In the genomic region with DNA sequence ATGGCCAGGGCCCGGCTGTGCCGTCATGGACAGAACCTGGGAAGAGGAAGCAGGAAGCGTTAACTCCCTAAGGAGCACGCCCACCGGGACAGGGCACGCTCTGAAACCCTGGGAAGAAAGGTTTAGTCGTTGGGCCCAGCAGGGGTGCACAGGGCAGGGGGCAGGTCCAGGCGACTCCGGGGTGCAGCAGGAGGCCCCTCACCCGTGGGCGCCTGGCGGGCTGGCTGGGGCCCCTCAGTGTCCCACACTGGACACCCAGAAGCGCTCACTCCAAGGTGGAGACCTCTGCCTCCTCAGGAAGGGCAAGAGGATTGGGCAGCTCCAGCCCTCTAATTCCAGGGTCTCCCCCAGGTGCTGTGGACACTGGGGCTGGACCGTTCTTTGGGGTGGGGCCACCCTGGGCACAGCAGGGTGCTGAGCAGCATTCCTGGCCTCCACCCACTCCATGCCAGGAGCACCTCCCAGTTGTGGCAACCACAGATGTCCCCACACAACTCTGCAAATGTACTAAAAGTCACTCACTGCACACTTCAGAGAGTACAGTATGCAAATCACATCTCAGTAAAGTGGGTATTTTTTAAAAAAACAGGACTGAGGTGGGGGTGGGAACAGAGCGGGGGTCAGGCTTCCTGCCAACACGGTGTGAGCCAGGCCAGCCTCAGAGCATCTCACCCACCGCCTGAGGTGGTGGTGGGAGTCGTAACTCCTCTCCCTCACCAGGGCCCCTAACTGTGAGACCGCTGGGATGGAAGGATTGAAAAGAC, we compare ENCODE assay signal across 16 cellular contexts. TPM values are rescaled to one million over a fixed set of nuclear protein-coding genes. Genes with fewer than 3 reads are reported as not detected.
A peak's percentile ranks its signal among the peaks of the same experiment; 100 is the strongest.
DNase-seq lines count a peak whose midpoint lies in the region; ATAC-seq, FAIRE-seq and TF ChIP-seq lines count a peak whose summit lies in the region.
"Had no signal": no experiment of that assay in that cellular context is flagged by ENCODE, and none has a peak within 500 bp of the region (broad histone marks: within the 10 kb centered on the region; RNA-seq: fewer than 3 reads in every experiment).

No MANE protein-coding gene starts in this region.

- H3K36me3 ChIP-seq in Karpas-422 (ENCODE audit: insufficient read depth, low read length), result no peaks in the 10 kb centered on the region
- peaks cover 14% of the 10 kb centered on the region for H3K36me3 ChIP-seq in bronchial epithelial cell (ENCODE audit: control insufficient read depth, insufficient read depth, low read length)
- H3K36me3 ChIP-seq in sigmoid colon, result peaks cover 17 to 67% (median 49%) of the 10 kb centered on the region in 4 donors
- H3K36me3 ChIP-seq in lower lobe of right lung, result peaks cover 53% of the 10 kb centered on the region
- H3K36me3 ChIP-seq: BE2C had no signal

- H3K9me3 ChIP-seq in Karpas-422 (ENCODE audit: low read length) (no peaks in the 10 kb centered on the region), sigmoid colon (no peaks in the 10 kb centered on the region), lower lobe of right lung (no peaks in the 10 kb centered on the region)
- H3K9me3 ChIP-seq: BE2C, suprapubic skin had no signal

- no peak for TF ChIP-seq CTCF in bronchial epithelial cell (IDR thresholded peaks at IDR 0.05; ENCODE audit: insufficient read depth, low read length, severe bottlenecking)
- TF ChIP-seq CTCF in sigmoid colon (IDR thresholded peaks at IDR 0.05), result no peak
- TF ChIP-seq CTCF in lower lobe of right lung (IDR thresholded peaks at IDR 0.05), result no peak

- intact Hi-C loops in sigmoid colon (cut with DNase I) (loop anchor here (5.0 kb wide), 1 partner anchor 97 kb away; a partner anchor contains a TSS), lower lobe of right lung (cut with DNase I) (no loop called here)

- peak overlapping the region; percentile 61 for H3K27ac ChIP-seq in Karpas-422 (ENCODE audit: low read length)
- H3K27ac ChIP-seq in sigmoid colon, result peak overlapping the region in 3 of 4 donors; percentile 99 to 100 (median 100)
- no peak overlapping the region for H3K27ac ChIP-seq in lower lobe of right lung
- H3K27ac ChIP-seq: GM23248, hepatocyte, suprapubic skin had no signal

- peaks cover 19% of the 10 kb centered on the region; the same call in 1 of the 2 replicates for H4K20me1 ChIP-seq in Karpas-422 (ENCODE audit: insufficient read depth, low read depth, low read length)

- H3K4me2 ChIP-seq in Karpas-422 (ENCODE audit: low read depth, low read length, poor library complexity, severe bottlenecking), result peak overlapping the region; percentile 79
- H3K4me2 ChIP-seq: hepatocyte had no signal

- TF ChIP-seq EP300 in sigmoid colon (IDR thresholded peaks at IDR 0.05), result no peak

- H3K9ac ChIP-seq in Karpas-422 (ENCODE audit: low read length), result peak overlapping the region; percentile 69
- H3K9ac ChIP-seq: GM23248 had no signal

- ATAC-seq in lower lobe of right lung, result no peak
- ATAC-seq in GM19351 (IDR thresholded peaks at IDR 0.05; ENCODE audit: unreplicated experiment), result no peak
- no peak for ATAC-seq in HG02798 (IDR thresholded peaks at IDR 0.05; ENCODE audit: poor library complexity, unreplicated experiment)

- peak overlapping the region; percentile 60 for H3K4me3 ChIP-seq in Karpas-422 (ENCODE audit: low read length)
- no peak overlapping the region for H3K4me3 ChIP-seq in bronchial epithelial cell (ENCODE audit: low read depth, low read length)
- no peak overlapping the region for H3K4me3 ChIP-seq in sigmoid colon
- no peak overlapping the region for H3K4me3 ChIP-seq in lower lobe of right lung
- H3K4me3 ChIP-seq: GM23248, hepatocyte, lung, suprapubic skin had no signal

- DNase-seq in GM12891 (ENCODE audit: insufficient read length, low spot score) (no peak), Karpas-422 (peak; percentile 84), bronchial epithelial cell (ENCODE audit: low read depth) (no peak), sigmoid colon (no peak), lower lobe of right lung (no peak)
- DNase-seq: NCI-H2029 treated with DMSO at 0.1 percent for 48 hours, SHP77 treated with DMSO at 0.1 percent for 48 hours had no signal

- 86% methylated on average over 19 of the region's 19 CpGs for WGBS in sigmoid colon, 2 donors

- peak overlapping the region; percentile 44; the same call in 1 of the 2 replicates for H2AFZ ChIP-seq in Karpas-422 (ENCODE audit: low read length)
- H2AFZ ChIP-seq: GM23248, hepatocyte had no signal

- TF ChIP-seq POLR2A in GM12891 (IDR thresholded peaks at IDR 0.05; ENCODE audit: low read depth, low read length), result no peak
- TF ChIP-seq POLR2A in sigmoid colon (IDR thresholded peaks at IDR 0.05), result no peak

- H3K27me3 ChIP-seq in Karpas-422 (ENCODE audit: low read length), result no peaks in the 10 kb centered on the region
- no peaks in the 10 kb centered on the region for H3K27me3 ChIP-seq in bronchial epithelial cell (ENCODE audit: control insufficient read depth, insufficient read depth, low read length)
- no peaks in the 10 kb centered on the region for H3K27me3 ChIP-seq in sigmoid colon
- H3K27me3 ChIP-seq in lower lobe of right lung (ENCODE audit: low read depth), result no peaks in the 10 kb centered on the region
- H3K27me3 ChIP-seq: BE2C, hepatocyte, suprapubic skin had no signal

- H3K79me2 ChIP-seq in Karpas-422 (ENCODE audit: low read length), result no peaks in the 10 kb centered on the region

- peaks cover 21% of the 10 kb centered on the region for H3K4me1 ChIP-seq in Karpas-422 (ENCODE audit: low read length)
- peaks cover 0 to 47% (median 45%) of the 10 kb centered on the region in 4 donors for H3K4me1 ChIP-seq in sigmoid colon
- H3K4me1 ChIP-seq in lower lobe of right lung, result peaks cover 8% of the 10 kb centered on the region
- H3K4me1 ChIP-seq: BE2C had no signal

- H3K9me2 ChIP-seq in Karpas-422 (replicated peaks; ENCODE audit: insufficient read depth, low read length), result no peaks in the 10 kb centered on the region

- FAIRE-seq in GM12891 (lab: Jason Lieb, UNC) (peak; percentile 89), bronchial epithelial cell (lab: Jason Lieb, UNC) (peak; percentile 55)

TF ChIP-seq in GM12891, 5 proteins besides CTCF, POLR2A, EP300 and RAD21:
- TF ChIP-seq POLR2AphosphoS5 (IDR thresholded peaks at IDR 0.05; ENCODE audit: low read depth, low read length), result no peak
- TF ChIP-seq POU2F2 (IDR thresholded peaks at IDR 0.05; ENCODE audit: low read depth, low read length), result peak; percentile 86; the same call in 1 of the 2 replicates
- no peak for TF ChIP-seq TAF1 (IDR thresholded peaks at IDR 0.05; ENCODE audit: low read depth, low read length)

RNA-seq across cellular contexts. Expression of a gene that starts 35.2 kb away (rescaled TPM):
- 15.4 TPM for polyA plus RNA-seq in GM12891 (2012; ENCODE audit: low read depth, missing spikeins)
- 4.2 and 4.4 TPM in 2 replicates for total RNA-seq in Karpas-422 (2014; rRNA removed; shearing (Covaris generic); ENCODE audit: low replicate concordance)
- total RNA-seq in bronchial epithelial cell, result 6.3 and 6.9 TPM in 2 replicates
- 10 to 100 TPM; 27.8 to 68.7 (median 44.2) TPM for total RNA-seq in sigmoid colon
- polyA plus RNA-seq in sigmoid colon, result 10 to 100 TPM in 2 of 3 donors, 1 to 10 TPM in 1; 7.8 to 21.0 (median 11.6) TPM
- total RNA-seq in lower lobe of right lung, result 43.6 TPM

RNA-seq across cellular contexts. Expression of a gene that starts 38.5 kb away (rescaled TPM):
- polyA plus RNA-seq in GM12891 (2012; ENCODE audit: low read depth, missing spikeins), result 14.1 TPM
- total RNA-seq in Karpas-422 (2014; rRNA removed; shearing (Covaris generic); ENCODE audit: low replicate concordance), result 9.5 and 24.8 TPM in 2 replicates
- total RNA-seq in bronchial epithelial cell (30.2 and 30.3 TPM in 2 replicates), sigmoid colon (10 to 100 TPM; 15.5 to 23.9 (median 23.4) TPM), lower lobe of right lung (20.3 TPM)
- 10 to 100 TPM in 1 of 3 donors, 1 to 10 TPM in 2; 6.2 to 20.5 (median 9.0) TPM for polyA plus RNA-seq in sigmoid colon

RNA-seq across cellular contexts. Expression of a gene that starts 43.1 kb away (rescaled TPM):
- 0.62 TPM for polyA plus RNA-seq in GM12891 (2012; ENCODE audit: low read depth, missing spikeins)
- not detected in 2 replicates for total RNA-seq in Karpas-422 (2014; rRNA removed; shearing (Covaris generic); ENCODE audit: low replicate concordance)
- total RNA-seq in bronchial epithelial cell (2.1 and 5.0 TPM in 2 replicates), sigmoid colon (1 to 10 TPM in 1 of 4 donors, under 1 TPM in 2, not detected in 1; 0.33 to 2.8 (median 0.36) TPM), lower lobe of right lung (34.4 TPM)
- 100 to 1,000 TPM; 158 to 245 (median 168) TPM for polyA plus RNA-seq in sigmoid colon
- total RNA-seq: GM23248, osteocyte, skeletal muscle tissue had no signal
- polyA plus RNA-seq: GM23248 had no signal

RNA-seq across cellular contexts. Expression of a gene that starts 58.4 kb away (rescaled TPM):
- 0.09 TPM for polyA plus RNA-seq in GM12891 (2012; ENCODE audit: low read depth, missing spikeins)
- total RNA-seq in Karpas-422 (2014; rRNA removed; shearing (Covaris generic); ENCODE audit: low replicate concordance), result 0.15 and 0.22 TPM in 2 replicates
- total RNA-seq in bronchial epithelial cell (not detected in 2 replicates), sigmoid colon (1 to 10 TPM in 1 of 4 donors, under 1 TPM in 3; 0.36 to 3.6 (median 0.68) TPM), lower lobe of right lung (4.9 TPM)
- 1 to 10 TPM in 1 of 3 donors, under 1 TPM in 1, not detected in 1; 0.69 to 1.4 TPM for polyA plus RNA-seq in sigmoid colon
